Comparison of ENCODE assay signal across 8 cellular contexts in the genomic region with DNA sequence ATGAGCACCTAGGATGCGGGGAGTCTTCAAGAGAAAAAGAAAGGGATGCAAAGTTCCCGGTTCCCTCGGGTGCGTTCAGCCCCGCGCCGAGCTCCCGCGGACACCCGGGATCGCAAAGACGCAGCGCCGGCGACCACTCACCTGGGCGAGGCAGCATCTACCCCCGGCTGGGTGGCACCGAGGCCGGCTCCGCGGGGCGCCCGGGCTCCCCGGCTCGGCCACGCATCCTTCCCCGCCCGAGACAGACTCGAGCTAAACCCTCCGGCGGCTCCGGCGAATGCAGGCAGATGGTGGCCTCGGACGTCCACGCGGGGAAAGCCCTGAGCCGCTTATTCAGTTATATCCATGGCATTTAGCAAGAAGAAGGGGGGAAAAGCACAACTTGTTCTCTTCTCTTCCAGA. TPM values are rescaled to one million over a fixed set of nuclear protein-coding genes. Genes with fewer than 3 reads are reported as not detected.
DNase-seq lines count a peak whose midpoint lies in the region; ATAC-seq, FAIRE-seq and TF ChIP-seq lines count a peak whose summit lies in the region.

No MANE protein-coding gene starts in this region.

- in situ Hi-C loops in GM12878 (cut with MboI) = no loop called here

- no TSS peak for BruUV-seq in GM12878 (replicated peaks; lab: Mats Ljungman, UMichigan)

- no peak for FAIRE-seq in GM12878 (lab: Jason Lieb, UNC)

- no peaks in the 10 kb centered on the region for H4K20me1 ChIP-seq in GM12878 (ENCODE audit: control insufficient read depth, insufficient read depth)

- no peaks in the 10 kb centered on the region for H3K36me3 ChIP-seq in cardiac muscle cell
- H3K36me3 ChIP-seq in right atrium auricular region = no peaks in the 10 kb centered on the region
- H3K36me3 ChIP-seq in GM12878 (ENCODE audit: control insufficient read depth in 2 of 2, insufficient read depth in 2 of 2, low read length in 1 of 2) = no peaks in the 10 kb centered on the region
- H3K36me3 ChIP-seq in urinary bladder (ENCODE audit: insufficient read depth) = no peaks in the 10 kb centered on the region

- POLR2A ChIA-PET in GM12878 (lab: Charles Lee) = no interaction called here
- POLR2A ChIA-PET in HEK293T (lab: Yijun Ruan, JAX) = interaction anchor here (1.3 kb wide), 1 partner anchor 11 kb away, joined by 3 read pairs; no protein-coding TSS in a partner anchor

- intact Hi-C loops in GM12878 (cut with micrococcal nuclease; ENCODE audit: unreplicated experiment) = no loop called here

- H3K9me3 ChIP-seq in cardiac muscle cell (ENCODE audit: low read depth) (no peaks in the 10 kb centered on the region), right atrium auricular region (no peaks in the 10 kb centered on the region), GM12878 (replicated peaks; ENCODE audit: control insufficient read depth, insufficient read depth, low read length) (no peaks in the 10 kb centered on the region), mononuclear cell (ENCODE audit: low read depth, low read length) (no peaks in the 10 kb centered on the region)

- SMC1A ChIA-PET in GM12878 (lab: Charles Lee; ENCODE audit: uncharacterized antibody, unreplicated experiment) = no interaction called here

- RAD21 ChIA-PET in GM12878 (lab: Charles Lee; ENCODE audit: unreplicated experiment) = no interaction called here

- no peak for TF ChIP-seq EP300 in GM12878 (IDR thresholded peaks at IDR 0.05; ENCODE audit: borderline replicate concordance in 1 of 2, control insufficient read depth in 1 of 2, low read depth in 2 of 2, low read length in 2 of 2)

- H3K79me2 ChIP-seq in GM12878 (ENCODE audit: control insufficient read depth, insufficient read depth, low read length) = no peaks in the 10 kb centered on the region

- no peak for TF ChIP-seq RAD21 in GM12878 (IDR thresholded peaks at IDR 0.05; ENCODE audit: insufficient read depth, low read depth, low read length)

- no peak overlapping the region for H3K4me2 ChIP-seq in GM12878 (ENCODE audit: control insufficient read depth, insufficient read depth)

- peak overlapping the region; percentile 39 for H3K4me3 ChIP-seq in cardiac muscle cell
- H3K4me3 ChIP-seq in right atrium auricular region = peak overlapping the region in 1 of 2 donors; percentile 47
- no peak overlapping the region for H3K4me3 ChIP-seq in GM12878
- H3K4me3 ChIP-seq in mononuclear cell (ENCODE audit: low read length) = peak overlapping the region; percentile 35
- H3K4me3 ChIP-seq in urinary bladder (ENCODE audit: low read depth, low read length) = peak overlapping the region; percentile 38

- TF ChIP-seq CTCF in cardiac muscle cell (IDR thresholded peaks at IDR 0.05; ENCODE audit: low read depth, low read length) (no peak), right atrium auricular region (IDR thresholded peaks at IDR 0.05) (no peak), GM12878 (IDR thresholded peaks at IDR 0.05 in 2 of 3, conservative IDR thresholded peaks at IDR 0.05 in 1 of 3; ENCODE audit: control insufficient read depth in 2 of 3, extremely low read depth in 1 of 3, insufficient read depth in 1 of 3, low read depth in 3 of 3, low read length in 3 of 3) (no peak)

- H3K4me1 ChIP-seq in cardiac muscle cell (ENCODE audit: low read depth) (no peaks in the 10 kb centered on the region), right atrium auricular region (peaks cover 0 to 18% of the 10 kb centered on the region in 2 donors), GM12878 (ENCODE audit: control insufficient read depth, insufficient read depth, low read length) (no peaks in the 10 kb centered on the region), mononuclear cell (ENCODE audit: insufficient read depth, low read length) (peaks cover 9% of the 10 kb centered on the region), urinary bladder (ENCODE audit: insufficient read depth) (no peaks in the 10 kb centered on the region)

- CTCF ChIA-PET in GM12878 (lab: Yijun Ruan, JAX) (no interaction called here), HEK293T (lab: Yijun Ruan, JAX) (interaction anchor here (1.2 kb wide), 1 partner anchor 17 kb away, joined by 3 read pairs; no protein-coding TSS in a partner anchor)

- no peak overlapping the region for H3K9ac ChIP-seq in GM12878 (ENCODE audit: control insufficient read depth, insufficient read depth, low read length)

- no peak overlapping the region for H2AFZ ChIP-seq in GM12878 (ENCODE audit: control insufficient read depth, low read depth, low read length)

- no peak for ATAC-seq in GM12878
- ATAC-seq in HG03378 (IDR thresholded peaks at IDR 0.05; ENCODE audit: unreplicated experiment) = no peak

- H3K27ac ChIP-seq in cardiac muscle cell = no peak overlapping the region
- H3K27ac ChIP-seq in right atrium auricular region = no peak overlapping the region
- H3K27ac ChIP-seq in GM12878 (ENCODE audit: control insufficient read depth, insufficient read depth) = no peak overlapping the region
- H3K27ac ChIP-seq in urinary bladder (ENCODE audit: low read depth) = no peak overlapping the region

- peaks cover 57% of the 10 kb centered on the region for H3K27me3 ChIP-seq in cardiac muscle cell
- H3K27me3 ChIP-seq in right atrium auricular region = no peaks in the 10 kb centered on the region
- H3K27me3 ChIP-seq in GM12878 (replicated peaks in 1 of 2; ENCODE audit: control insufficient read depth in 2 of 2, insufficient read depth in 2 of 2, low read length in 1 of 2) = peaks cover 6 to 12% of the 10 kb centered on the region in 2 experiments
- H3K27me3 ChIP-seq in mononuclear cell (ENCODE audit: insufficient read depth, low read length) = peaks cover 28% of the 10 kb centered on the region

- 11% methylated on average over 32 of the region's 38 CpGs for WGBS in GM12878 (ENCODE audit: insufficient coverage, insufficient replicate concordance, low lambda C conversion rate, missing lambda C conversion rate)
- under 1% methylated on average over 38 of the region's 38 CpGs for WGBS in urinary bladder

- DNase-seq in cardiac muscle cell (ENCODE audit: low read depth in 1 of 2, low spot score in 1 of 2) (peak in 1 of 2 donors; percentile 23), right atrium auricular region (ENCODE audit: low spot score) (no peak), GM12878 (ENCODE audit: low read depth, low spot score) (no peak), mucosa of gallbladder (ENCODE audit: low spot score) (no peak), HEK293T (ENCODE audit: extremely low spot score) (no peak)

- TF ChIP-seq POLR2A in GM12878 (IDR thresholded peaks at IDR 0.05; ENCODE audit: low read depth, low read length) = no peak

TF ChIP-seq in GM12878, 131 proteins besides CTCF, POLR2A, EP300 and RAD21:
- no peak for TF ChIP-seq PAX8 (IDR thresholded peaks at IDR 0.05)
- TF ChIP-seq EZH2 (IDR thresholded peaks at IDR 0.05; ENCODE audit: borderline replicate concordance, control insufficient read depth, low read depth, low read length) = 0 out of 2 replicates have a peak, but pooled peaks have one; percentile 19

TF ChIP-seq in HEK293T, 16 proteins besides CTCF, POLR2A, EP300 and RAD21:
- TF ChIP-seq NFRKB (IDR thresholded peaks at IDR 0.05) = no peak
- TF ChIP-seq FOXM1 (IDR thresholded peaks at IDR 0.05; ENCODE audit: borderline replicate concordance) = no peak
- no peak for TF ChIP-seq FOXA1 (IDR thresholded peaks at IDR 0.05)
- TF ChIP-seq ELF4 (IDR thresholded peaks at IDR 0.05) = no peak
- no peak for TF ChIP-seq FOXK2 (IDR thresholded peaks at IDR 0.05)
- no peak for TF ChIP-seq HDGF (IDR thresholded peaks at IDR 0.05; ENCODE audit: borderline replicate concordance)
- TF ChIP-seq ZNF384 (IDR thresholded peaks at IDR 0.05) = no peak
- no peak for TF ChIP-seq BHLHE40 (IDR thresholded peaks at IDR 0.05; ENCODE audit: borderline replicate concordance)
- TF ChIP-seq, protein P1, sequence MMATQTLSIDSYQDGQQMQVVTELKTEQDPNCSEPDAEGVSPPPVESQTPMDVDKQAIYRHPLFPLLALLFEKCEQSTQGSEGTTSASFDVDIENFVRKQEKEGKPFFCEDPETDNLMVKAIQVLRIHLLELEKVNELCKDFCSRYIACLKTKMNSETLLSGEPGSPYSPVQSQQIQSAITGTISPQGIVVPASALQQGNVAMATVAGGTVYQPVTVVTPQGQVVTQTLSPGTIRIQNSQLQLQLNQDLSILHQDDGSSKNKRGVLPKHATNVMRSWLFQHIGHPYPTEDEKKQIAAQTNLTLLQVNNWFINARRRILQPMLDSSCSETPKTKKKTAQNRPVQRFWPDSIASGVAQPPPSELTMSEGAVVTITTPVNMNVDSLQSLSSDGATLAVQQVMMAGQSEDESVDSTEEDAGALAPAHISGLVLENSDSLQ (IDR thresholded peaks at IDR 0.05) = no peak
- no peak for TF ChIP-seq CTBP1 (IDR thresholded peaks at IDR 0.05; ENCODE audit: borderline replicate concordance)
- no peak for TF ChIP-seq TARDBP (IDR thresholded peaks at IDR 0.05)
- no peak for TF ChIP-seq ARNT (IDR thresholded peaks at IDR 0.05)
- no peak for TF ChIP-seq L3MBTL2 (conservative IDR thresholded peaks at IDR 0.05)
- no peak for TF ChIP-seq SUZ12 (IDR thresholded peaks at IDR 0.05)
- no peak for TF ChIP-seq LEF1 (IDR thresholded peaks at IDR 0.05; ENCODE audit: borderline replicate concordance)
- TF ChIP-seq SP1 (IDR thresholded peaks at IDR 0.05) = no peak

RNA-seq across cellular contexts. Expression of a gene that starts 0.4 kb away (rescaled TPM):
- total RNA-seq in cardiac muscle cell (0.15 TPM in 1 of 2 replicates, not detected in the other), right atrium auricular region (not detected), GM12878 (2014; rRNA removed) (not detected in 2 replicates), GM12878 (2014; rRNA removed; fragmentation: Illumina TruSeq; extraction: Trizol) (not detected in 2 replicates), GM12878 (2021) (not detected in 2 replicates), mononuclear cell (0.21 TPM), urinary bladder (0.11 TPM), mucosa of gallbladder (not detected)
- polyA plus RNA-seq in cardiac muscle cell (not detected in 2 replicates), GM12878 (2011; rRNA removed) (not detected in 2 replicates), GM12878 (2014; fragmentation: Illumina TruSeq; extraction: Trizol) (not detected in 2 replicates), GM12878 (2014; fragmentation: Nextera tagmentation; extraction: Ambion mirVana) (not detected), GM12878 (2014; rRNA removed) (not detected in 2 replicates), GM12878 (2016; fragmentation: Nextera tagmentation; extraction: Ambion mirVana) (not detected), urinary bladder (0.04 TPM)
- total RNA-seq in GM12878 (2013; cell fraction: nucleolus; rRNA removed) = not detected in 2 replicates
- not detected for polyA plus RNA-seq in GM12878 (2011; ENCODE audit: low read depth)
- polyA plus RNA-seq in GM12878 (2011; cell fraction: cytosol; rRNA removed) = not detected in 2 replicates
- polyA plus RNA-seq in GM12878 (2011; cell fraction: nucleus; rRNA removed) = not detected in 2 replicates
- not detected in 2 replicates for polyA plus RNA-seq in GM12878 (2012)
- not detected in 2 replicates for polyA minus RNA-seq in GM12878 (2011; rRNA and poly(A)+ RNA removed)
- polyA minus RNA-seq in GM12878 (2011; cell fraction: cytosol; rRNA and poly(A)+ RNA removed) = not detected in 2 replicates
- not detected in 2 replicates for polyA minus RNA-seq in GM12878 (2011; cell fraction: nucleus; rRNA and poly(A)+ RNA removed)
